Comparison of ENCODE assay signal across 31 cellular contexts in genomic region chr6:93177918-93178317, GRCh38.
A peak's percentile ranks its signal among the peaks of the same experiment; 100 is the strongest.
DNase-seq lines count a peak whose midpoint lies in the region; ATAC-seq and TF ChIP-seq lines count a peak whose summit lies in the region.
"Had no signal": no experiment of that assay in that cellular context is flagged by ENCODE, and none has a peak within 500 bp of the region (broad histone marks: within the 10 kb centered on the region; RNA-seq: fewer than 3 reads in every experiment).

No MANE protein-coding gene starts in this region.

- no peaks in the 10 kb centered on the region for H3K9me3 Mint-ChIP-seq in WTC11
- H3K9me3 Mint-ChIP-seq: activated CD4-positive, alpha-beta T cell treated with anti-CD3 and anti-CD28 coated beads, Interleukin-2, amount 10 ng/mL, durations not matched to agents 7 days and 5 days; nephron had no signal

- no peaks in the 10 kb centered on the region for H3K36me3 Mint-ChIP-seq in WTC11
- H3K36me3 Mint-ChIP-seq: activated CD8-positive, alpha-beta memory T cell treated with anti-CD3 and anti-CD28 coated beads, Interleukin-2, amount 10 ng/mL, durations not matched to agents 7 days and 5 days; activated naive CD4-positive, alpha-beta T cell treated with anti-CD3 and anti-CD28 coated beads, Interleukin-2, amount 50 U/mL, for 24 hours had no signal

- H3K79me2 ChIP-seq in ACC112 (ENCODE audit: control insufficient read depth, insufficient read depth, low read length, unreplicated experiment): no peaks in the 10 kb centered on the region
- H3K79me2 ChIP-seq in OCI-LY3 (ENCODE audit: low read length): no peaks in the 10 kb centered on the region

- peaks cover 7% of the 10 kb centered on the region; the same call in 1 of the 2 replicates for H3K27me3 ChIP-seq in ACC112 (ENCODE audit: insufficient read depth, low read length)
- no peaks in the 10 kb centered on the region for H3K27me3 ChIP-seq in OCI-LY3 (ENCODE audit: low read depth, low read length)
- H3K27me3 ChIP-seq: breast epithelium, pancreas, right atrium auricular region had no signal

- no peaks in the 10 kb centered on the region for H4K20me1 ChIP-seq in OCI-LY3 (ENCODE audit: insufficient read depth, low read length)

- H3K27ac ChIP-seq in ACC112 (ENCODE audit: low read depth, low read length): no peak overlapping the region
- no peak overlapping the region for H3K27ac ChIP-seq in OCI-LY3 (ENCODE audit: low read length)
- H3K27ac ChIP-seq in RWPE1: no peak overlapping the region
- H3K27ac ChIP-seq: A549, breast epithelium, epithelial cell of prostate, lower lobe of right lung, pancreas, right atrium auricular region, WERI-Rb-1 had no signal

- H3K4me3 ChIP-seq in ACC112 (ENCODE audit: low read depth, low read length): peak overlapping the region; percentile 71
- no peak overlapping the region for H3K4me3 ChIP-seq in OCI-LY3 (ENCODE audit: low read length)
- H3K4me3 ChIP-seq: A549, breast epithelium, lower lobe of right lung, pancreas, right atrium auricular region had no signal

- peak overlapping the region; percentile 44 for H3K4me2 ChIP-seq in OCI-LY3 (ENCODE audit: low read length)
- H3K4me2 ChIP-seq: A549 had no signal

- peak overlapping the region; percentile 69 for H2AFZ ChIP-seq in ACC112 (ENCODE audit: low read length, unreplicated experiment)
- H2AFZ ChIP-seq in OCI-LY3 (ENCODE audit: low read depth, low read length): peak overlapping the region; percentile 77; the same call in 1 of the 2 replicates

- no peak overlapping the region for H3K9ac ChIP-seq in OCI-LY3 (ENCODE audit: low read length)

- no peak for TF ChIP-seq CTCF in OCI-LY3 (IDR thresholded peaks at IDR 0.05; ENCODE audit: low read depth, low read length)
- no peak for TF ChIP-seq CTCF in WTC11 (IDR thresholded peaks at IDR 0.05)
- TF ChIP-seq CTCF in RWPE1 (conservative IDR thresholded peaks at IDR 0.05; ENCODE audit: low read depth): no peak

- H3K4me1 ChIP-seq in ACC112 (ENCODE audit: control insufficient read depth, insufficient read depth, low read length, unreplicated experiment) (no peaks in the 10 kb centered on the region), OCI-LY3 (ENCODE audit: low read length) (peaks cover 32% of the 10 kb centered on the region)
- H3K4me1 ChIP-seq: A549, breast epithelium, lower lobe of right lung, pancreas, right atrium auricular region had no signal

- ATAC-seq in GM18868 (IDR thresholded peaks at IDR 0.05; ENCODE audit: unreplicated experiment) (peak; percentile 26), WTC11 (peak; percentile 62; the same call in 1 of the 2 replicates)
- ATAC-seq: A549; activated CD8-positive, alpha-beta memory T cell treated with anti-CD3 and anti-CD28 coated beads, Interleukin-2, amount 10 ng/mL, durations not matched to agents 7 days and 5 days; HepG2; lower lobe of right lung; pancreas had no signal

- no peak overlapping the region for H3K27ac Mint-ChIP-seq in WTC11
- H3K27ac Mint-ChIP-seq: activated CD4-positive, alpha-beta T cell treated with anti-CD3 and anti-CD28 coated beads, Interleukin-2, amount 10 ng/mL, durations not matched to agents 7 days and 5 days; activated CD8-positive, alpha-beta memory T cell treated with anti-CD3 and anti-CD28 coated beads, Interleukin-2, amount 10 ng/mL, durations not matched to agents 7 days and 5 days; activated naive CD4-positive, alpha-beta T cell treated with anti-CD3 and anti-CD28 coated beads, Interleukin-2, amount 50 U/mL, for 24 hours; nephron had no signal

- CTCF ChIA-PET in WTC11 (lab: Charles Lee): no interaction called here
- CTCF ChIA-PET in RWPE1 (lab: Yijun Ruan, JAX): no interaction called here

- H3K4me1 Mint-ChIP-seq in WTC11: peaks cover 44% of the 10 kb centered on the region
- H3K4me1 Mint-ChIP-seq: activated CD4-positive, alpha-beta T cell treated with anti-CD3 and anti-CD28 coated beads, Interleukin-2, amount 10 ng/mL, durations not matched to agents 7 days and 5 days; activated CD8-positive, alpha-beta memory T cell treated with anti-CD3 and anti-CD28 coated beads, Interleukin-2, amount 10 ng/mL, durations not matched to agents 7 days and 5 days; activated naive CD4-positive, alpha-beta T cell treated with anti-CD3 and anti-CD28 coated beads, Interleukin-2, amount 50 U/mL, for 24 hours had no signal

- POLR2A ChIA-PET in WTC11 (lab: Charles Lee): no interaction called here
- POLR2A ChIA-PET in RWPE1 (lab: Yijun Ruan, JAX; ENCODE audit: low non-redundant PET): no interaction called here

- H3K27me3 Mint-ChIP-seq in WTC11 (ENCODE audit: low read depth): no peaks in the 10 kb centered on the region
- H3K27me3 Mint-ChIP-seq: activated CD4-positive, alpha-beta T cell treated with anti-CD3 and anti-CD28 coated beads, Interleukin-2, amount 10 ng/mL, durations not matched to agents 7 days and 5 days; activated CD8-positive, alpha-beta memory T cell treated with anti-CD3 and anti-CD28 coated beads, Interleukin-2, amount 10 ng/mL, durations not matched to agents 7 days and 5 days; activated naive CD4-positive, alpha-beta T cell treated with anti-CD3 and anti-CD28 coated beads, Interleukin-2, amount 50 U/mL, for 24 hours had no signal

- H3K4me3 Mint-ChIP-seq in WTC11: no peak overlapping the region
- H3K4me3 Mint-ChIP-seq: activated CD4-positive, alpha-beta T cell treated with anti-CD3 and anti-CD28 coated beads, Interleukin-2, amount 10 ng/mL, durations not matched to agents 7 days and 5 days; activated CD8-positive, alpha-beta memory T cell treated with anti-CD3 and anti-CD28 coated beads, Interleukin-2, amount 10 ng/mL, durations not matched to agents 7 days and 5 days; activated naive CD4-positive, alpha-beta T cell treated with anti-CD3 and anti-CD28 coated beads, Interleukin-2, amount 50 U/mL, for 24 hours; nephron had no signal

- DNase-seq in WTC11 (ENCODE audit: low spot score): no peak
- no peak for DNase-seq in ecto neural progenitor cell (ENCODE audit: low spot score)
- no peak for DNase-seq in RWPE1 (ENCODE audit: low spot score)
- DNase-seq in hypothalamus (lab: John Stamatoyannopoulos, UW): no peak
- no peak for DNase-seq in NAMALWA (ENCODE audit: low spot score)
- DNase-seq: activated CD4-positive, alpha-beta T cell treated with anti-CD3 and anti-CD28 coated beads, Interleukin-2, amount 10 ng/mL, durations not matched to agents 7 days and 5 days; activated CD8-positive, alpha-beta memory T cell treated with anti-CD3 and anti-CD28 coated beads, Interleukin-2, amount 10 ng/mL, durations not matched to agents 7 days and 5 days; amygdala; effector CD4-positive, alpha-beta T cell; Karpas-422; kidney glomerular epithelial cell; lower lobe of right lung; NCI-H1694; NCI-H2171; NCI-H510A; NK-92 treated with Interleukin-12 subunit alpha and Interleukin-12 subunit beta, amount 100 ng/mL, for 24 hours; pancreas; stimulated activated CD4-positive, alpha-beta T cell treated with anti-CD3 and anti-CD28 coated beads, Interleukin-4, amount 100 ng/mL, for 1 hour; T-helper 2 cell; trophoblast cell; WERI-Rb-1 had no signal

- H3K36me3 ChIP-seq in ACC112 (ENCODE audit: insufficient read depth, low read length) (no peaks in the 10 kb centered on the region), OCI-LY3 (replicated peaks; ENCODE audit: low read depth, low read length) (no peaks in the 10 kb centered on the region)
- H3K36me3 ChIP-seq: breast epithelium, lower lobe of right lung, pancreas, right atrium auricular region, WERI-Rb-1 had no signal

- no peaks in the 10 kb centered on the region for H3K9me3 ChIP-seq in OCI-LY3 (ENCODE audit: insufficient read depth, low read length)
- H3K9me3 ChIP-seq: A549, breast epithelium, lower lobe of right lung, pancreas, right atrium auricular region had no signal

TF ChIP-seq in WTC11, 78 proteins besides CTCF, POLR2A, EP300 and RAD21 (continues in another document):
- TF ChIP-seq EMX1 (CRISPR knock-in tag; IDR thresholded peaks at IDR 0.05) (no peak), OVOL2 (CRISPR knock-in tag; IDR thresholded peaks at IDR 0.05; ENCODE audit: borderline replicate concordance) (no peak), MXD4 (CRISPR knock-in tag; IDR thresholded peaks at IDR 0.05; ENCODE audit: borderline replicate concordance) (no peak), IRF2 (CRISPR knock-in tag; IDR thresholded peaks at IDR 0.05; ENCODE audit: borderline replicate concordance, low read depth) (no peak), PREB (CRISPR knock-in tag; IDR thresholded peaks at IDR 0.05; ENCODE audit: borderline replicate concordance) (no peak)
- TF ChIP-seq, protein P1, sequence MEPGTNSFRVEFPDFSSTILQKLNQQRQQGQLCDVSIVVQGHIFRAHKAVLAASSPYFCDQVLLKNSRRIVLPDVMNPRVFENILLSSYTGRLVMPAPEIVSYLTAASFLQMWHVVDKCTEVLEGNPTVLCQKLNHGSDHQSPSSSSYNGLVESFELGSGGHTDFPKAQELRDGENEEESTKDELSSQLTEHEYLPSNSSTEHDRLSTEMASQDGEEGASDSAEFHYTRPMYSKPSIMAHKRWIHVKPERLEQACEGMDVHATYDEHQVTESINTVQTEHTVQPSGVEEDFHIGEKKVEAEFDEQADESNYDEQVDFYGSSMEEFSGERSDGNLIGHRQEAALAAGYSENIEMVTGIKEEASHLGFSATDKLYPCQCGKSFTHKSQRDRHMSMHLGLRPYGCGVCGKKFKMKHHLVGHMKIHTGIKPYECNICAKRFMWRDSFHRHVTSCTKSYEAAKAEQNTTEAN (CRISPR knock-in tag; IDR thresholded peaks at IDR 0.05): no peak
